15 cellular contexts compared by ENCODE assay signal in genomic region chr21:30426732-30427131, GRCh38. TPM values are rescaled to one million over a fixed set of nuclear protein-coding genes. Genes with fewer than 3 reads are reported as not detected.
DNase-seq lines count a peak whose midpoint lies in the region; TF ChIP-seq lines count a peak whose summit lies in the region.
"Had no signal": no experiment of that assay in that cellular context is flagged by ENCODE, and none has a peak within 500 bp of the region (broad histone marks: within the 10 kb centered on the region; RNA-seq: fewer than 3 reads in every experiment).

No MANE protein-coding gene starts in this region.

- no peak overlapping the region for H3K18ac ChIP-seq in H9 (ENCODE audit: insufficient read length, low read depth, low read length)

- H3K27ac Mint-ChIP-seq in H9: peak overlapping the region in 2 of 3 experiments; percentile 74 to 97; a peak in 4 of 7 replicates
- H3K27ac Mint-ChIP-seq in activated T-helper 2 cell treated with anti-CD3 and anti-CD28 coated beads, Interferon-gamma antibody, Interleukin-2, Interleukin-4, amounts not matched to agents 10 μg/mL and 5 μg/mL and 100 μg/mL, durations not matched to agents 14 hours and 24 hours and 36 hours: no peak overlapping the region
- H3K27ac Mint-ChIP-seq: CD4-positive, CD25-positive, alpha-beta regulatory T cell had no signal

- TF ChIP-seq CTCF in H9 (conservative IDR thresholded peaks at IDR 0.05): no peak

- H3K79me2 ChIP-seq in H9 (ENCODE audit: insufficient read depth, low read length): no peaks in the 10 kb centered on the region

- H4K5ac ChIP-seq in H9 (ENCODE audit: insufficient read length, low read depth, low read length): no peak overlapping the region

- H3K79me1 ChIP-seq in H9 (ENCODE audit: insufficient read depth, low read depth, low read length, poor library complexity, severe bottlenecking): no peaks in the 10 kb centered on the region

- no peak overlapping the region for H3K56ac ChIP-seq in H9 (ENCODE audit: insufficient read length, low read depth, low read length)

- DNase-seq in H9: peak; percentile 54
- peak; percentile 20 for DNase-seq in iPS-NIHi11 (ENCODE audit: low spot score)
- no peak for DNase-seq in EL
- DNase-seq in pons (ENCODE audit: low spot score): no peak
- DNase-seq in activated T-helper 2 cell treated with anti-CD3 and anti-CD28 coated beads, Interferon-gamma antibody, Interleukin-2, Interleukin-4, amounts not matched to agents 10 μg/mL and 5 μg/mL and 100 μg/mL, durations not matched to agents 14 hours and 24 hours and 36 hours (ENCODE audit: low spot score): no peak
- no peak for DNase-seq in T1000 (lab: John Stamatoyannopoulos, UW)
- DNase-seq: ACHN; CD4-positive, CD25-positive, alpha-beta regulatory T cell; DMS53; GOT3; KG1 had no signal

- no peak overlapping the region for H3K4me3 ChIP-seq in ectodermal cell (ENCODE audit: insufficient read depth, low read depth, low read length)
- H3K4me3 ChIP-seq: BLaER1 treated with 17β-estradiol and CSF1 and Interleukin-3, amounts not matched to agents 10 nM and 100 nM had no signal

- no peaks in the 10 kb centered on the region for H3K27me3 ChIP-seq in H9 (ENCODE audit: insufficient read depth, low read length)
- no peaks in the 10 kb centered on the region for H3K27me3 ChIP-seq in ectodermal cell (ENCODE audit: control insufficient read depth, insufficient read depth, low read length, poor library complexity, severe bottlenecking)
- H3K27me3 ChIP-seq: BLaER1 treated with 17β-estradiol and CSF1 and Interleukin-3, amounts not matched to agents 10 nM and 100 nM had no signal

- H3K9ac ChIP-seq in H9 (ENCODE audit: extremely low read depth, insufficient read length, low read length): no peak overlapping the region
- H3K9ac ChIP-seq: BLaER1 treated with 17β-estradiol and CSF1 and Interleukin-3, amounts not matched to agents 10 nM and 100 nM had no signal

- H3K4me2 ChIP-seq in H9 (ENCODE audit: insufficient read depth, insufficient read length, low read length): no peak overlapping the region
- H3K4me2 ChIP-seq: BLaER1 treated with 17β-estradiol and CSF1 and Interleukin-3, amounts not matched to agents 10 nM and 100 nM had no signal

- H2AFZ ChIP-seq in H9 (ENCODE audit: low read length): no peak overlapping the region

- H3K9me3 ChIP-seq in H9 (ENCODE audit: control insufficient read depth, low read depth, low read length) (no peaks in the 10 kb centered on the region), ectodermal cell (ENCODE audit: control insufficient read depth, low read length) (no peaks in the 10 kb centered on the region)
- H3K9me3 ChIP-seq: BLaER1 treated with 17β-estradiol and CSF1 and Interleukin-3, amounts not matched to agents 10 nM and 100 nM had no signal

- H2BK120ac ChIP-seq in H9 (ENCODE audit: low read depth, low read length, poor library complexity, severe bottlenecking): no peak overlapping the region

- H3K4ac ChIP-seq in H9 (ENCODE audit: low read depth, low read length): no peak overlapping the region

- no peak overlapping the region for H4K91ac ChIP-seq in H9 (ENCODE audit: insufficient read length, low read depth, low read length)

- no peak overlapping the region for H3K23ac ChIP-seq in H9 (ENCODE audit: insufficient read length, low read depth, low read length)

- no peak overlapping the region for H2BK5ac ChIP-seq in H9 (ENCODE audit: insufficient read length, low read length)

- H3T11ph ChIP-seq in H9 (ENCODE audit: low read length): no peak overlapping the region

- peaks cover 4 to 20% (median 5%) of the 10 kb centered on the region in 3 experiments for H3K36me3 Mint-ChIP-seq in H9 (ENCODE audit: insufficient read depth in 1 of 3, low read depth in 3 of 3)
- H3K36me3 Mint-ChIP-seq in activated T-helper 2 cell treated with anti-CD3 and anti-CD28 coated beads, Interferon-gamma antibody, Interleukin-2, Interleukin-4, amounts not matched to agents 10 μg/mL and 5 μg/mL and 100 μg/mL, durations not matched to agents 14 hours and 24 hours and 36 hours (ENCODE audit: low read depth): no peaks in the 10 kb centered on the region
- H3K36me3 Mint-ChIP-seq: CD4-positive, CD25-positive, alpha-beta regulatory T cell; IgD-negative memory B cell had no signal

- H2BK20ac ChIP-seq in H9 (ENCODE audit: low read depth, low read length, poor library complexity, severe bottlenecking): no peak overlapping the region

- H3K4me1 Mint-ChIP-seq in H9: peaks cover 41% of the 10 kb centered on the region in 2 experiments
- H3K4me1 Mint-ChIP-seq in activated T-helper 2 cell treated with anti-CD3 and anti-CD28 coated beads, Interferon-gamma antibody, Interleukin-2, Interleukin-4, amounts not matched to agents 10 μg/mL and 5 μg/mL and 100 μg/mL, durations not matched to agents 14 hours and 24 hours and 36 hours (ENCODE audit: low read depth): no peaks in the 10 kb centered on the region
- H3K4me1 Mint-ChIP-seq: CD4-positive, CD25-positive, alpha-beta regulatory T cell had no signal

- intact Hi-C loops in activated T-helper 2 cell treated with anti-CD3 and anti-CD28 coated beads, Interferon-gamma antibody, Interleukin-2, Interleukin-4, amounts not matched to agents 10 μg/mL and 5 μg/mL and 100 μg/mL, durations not matched to agents 14 hours and 24 hours and 36 hours (cut with micrococcal nuclease): no loop called here

- no peak overlapping the region for H2BK15ac ChIP-seq in H9 (ENCODE audit: low read depth, low read length)

- H3K4me1 ChIP-seq in H9 (ENCODE audit: insufficient read depth, low read length) (no peaks in the 10 kb centered on the region; the same call in 1 of the 2 replicates), ectodermal cell (ENCODE audit: control insufficient read depth, insufficient read depth, low read length) (no peaks in the 10 kb centered on the region)
- H3K4me1 ChIP-seq: BLaER1 treated with 17β-estradiol and CSF1 and Interleukin-3, amounts not matched to agents 10 nM and 100 nM had no signal

- peaks cover 9 to 13% of the 10 kb centered on the region in 2 experiments; a peak in 4 of 5 replicates for H3K9me3 Mint-ChIP-seq in H9
- H3K9me3 Mint-ChIP-seq in activated T-helper 2 cell treated with anti-CD3 and anti-CD28 coated beads, Interferon-gamma antibody, Interleukin-2, Interleukin-4, amounts not matched to agents 10 μg/mL and 5 μg/mL and 100 μg/mL, durations not matched to agents 14 hours and 24 hours and 36 hours: no peaks in the 10 kb centered on the region

- no peak overlapping the region for H3K4me3 Mint-ChIP-seq in H9
- H3K4me3 Mint-ChIP-seq in activated T-helper 2 cell treated with anti-CD3 and anti-CD28 coated beads, Interferon-gamma antibody, Interleukin-2, Interleukin-4, amounts not matched to agents 10 μg/mL and 5 μg/mL and 100 μg/mL, durations not matched to agents 14 hours and 24 hours and 36 hours (ENCODE audit: low read depth): no peak overlapping the region
- H3K4me3 Mint-ChIP-seq: CD4-positive, CD25-positive, alpha-beta regulatory T cell had no signal

- H3K27ac ChIP-seq in H9 (ENCODE audit: insufficient read length, low read depth, low read length) (no peak overlapping the region), ectodermal cell (ENCODE audit: insufficient read depth, low read depth, low read length, poor library complexity, severe bottlenecking) (peak overlapping the region; percentile 27)
- H3K27ac ChIP-seq: BLaER1 treated with 17β-estradiol and CSF1 and Interleukin-3, amounts not matched to agents 10 nM and 100 nM had no signal

- no peaks in the 10 kb centered on the region for H3K23me2 ChIP-seq in H9 (ENCODE audit: insufficient read length, low read depth, low read length, poor library complexity, severe bottlenecking)

- WGBS in H9 (ENCODE audit: extremely low coverage, insufficient read length, low lambda C conversion rate): no CpG with 5 or more reads among the region's 3 CpGs
- 0 to 4% methylated on average over 3 of the region's 3 CpGs for WGBS in ectodermal cell, 2 experiments

- no peak overlapping the region for H2BK12ac ChIP-seq in H9 (ENCODE audit: insufficient read length, low read depth, low read length)

- H4K8ac ChIP-seq in H9 (replicated peaks; ENCODE audit: insufficient read length, low read depth, low read length): no peak overlapping the region

- no peak overlapping the region for H3K14ac ChIP-seq in H9 (ENCODE audit: insufficient read depth, low read length)

- H3K27me3 Mint-ChIP-seq in H9 (ENCODE audit: low read depth): no peaks in the 10 kb centered on the region
- peaks cover 1% of the 10 kb centered on the region for H3K27me3 Mint-ChIP-seq in activated T-helper 2 cell treated with anti-CD3 and anti-CD28 coated beads, Interferon-gamma antibody, Interleukin-2, Interleukin-4, amounts not matched to agents 10 μg/mL and 5 μg/mL and 100 μg/mL, durations not matched to agents 14 hours and 24 hours and 36 hours (ENCODE audit: low read depth)
- H3K27me3 Mint-ChIP-seq: CD4-positive, CD25-positive, alpha-beta regulatory T cell; IgD-negative memory B cell had no signal

- no peaks in the 10 kb centered on the region for H3K36me3 ChIP-seq in ectodermal cell (ENCODE audit: control insufficient read depth, insufficient read depth, low read length)
- H3K36me3 ChIP-seq: BLaER1 treated with 17β-estradiol and CSF1 and Interleukin-3, amounts not matched to agents 10 nM and 100 nM had no signal

- H4K20me1 ChIP-seq in H9 (ENCODE audit: control insufficient read depth, insufficient read depth, insufficient read length): no peaks in the 10 kb centered on the region
- H4K20me1 ChIP-seq: BLaER1 treated with 17β-estradiol and CSF1 and Interleukin-3, amounts not matched to agents 10 nM and 100 nM had no signal

- no peak overlapping the region for H2AK5ac ChIP-seq in H9 (ENCODE audit: insufficient read length, low read length)

RNA-seq across cellular contexts. Expression of gene KRTAP13-3, which starts 1.0 kb away (rescaled TPM):
- not detected in 2 replicates for total RNA-seq in H9 (2021)
- polyA plus RNA-seq in ectodermal cell (2013, experiment 1 of 4): not detected
- not detected for polyA plus RNA-seq in ectodermal cell (2013, experiment 2 of 4)
- polyA plus RNA-seq in ectodermal cell (2013, experiment 3 of 4): not detected
- not detected for polyA plus RNA-seq in ectodermal cell (2013, experiment 4 of 4)
- total RNA-seq in activated T-helper 2 cell treated with anti-CD3 and anti-CD28 coated beads, Interferon-gamma antibody, Interleukin-2, Interleukin-4, amounts not matched to agents 10 μg/mL and 5 μg/mL and 100 μg/mL, durations not matched to agents 14 hours and 24 hours and 36 hours: not detected in 2 replicates
- total RNA-seq: A172; CD4-positive, CD25-positive, alpha-beta regulatory T cell had no signal
- polyA plus RNA-seq: CD4-positive, CD25-positive, alpha-beta regulatory T cell; IgD-negative memory B cell had no signal

RNA-seq across cellular contexts. Expression of gene KRTAP13-4, which starts 3.3 kb away (rescaled TPM):
- 0.39 and 0.68 TPM in 2 replicates for total RNA-seq in H9 (2021)
- 0.94 TPM for polyA plus RNA-seq in ectodermal cell (2013, experiment 1 of 4)
- 1.3 TPM for polyA plus RNA-seq in ectodermal cell (2013, experiment 2 of 4)
- polyA plus RNA-seq in ectodermal cell (2013, experiment 3 of 4): 0.91 TPM
- 0.93 TPM for polyA plus RNA-seq in ectodermal cell (2013, experiment 4 of 4)
- not detected in 2 replicates for total RNA-seq in activated T-helper 2 cell treated with anti-CD3 and anti-CD28 coated beads, Interferon-gamma antibody, Interleukin-2, Interleukin-4, amounts not matched to agents 10 μg/mL and 5 μg/mL and 100 μg/mL, durations not matched to agents 14 hours and 24 hours and 36 hours
- total RNA-seq: A172; CD4-positive, CD25-positive, alpha-beta regulatory T cell had no signal
- polyA plus RNA-seq: CD4-positive, CD25-positive, alpha-beta regulatory T cell; IgD-negative memory B cell had no signal

RNA-seq across cellular contexts. Expression of gene KRTAP15-1, which starts 13.3 kb away (rescaled TPM):
- not detected in 2 replicates for total RNA-seq in H9 (2021)
- polyA plus RNA-seq in ectodermal cell (2013, experiment 1 of 4): not detected
- not detected for polyA plus RNA-seq in ectodermal cell (2013, experiment 2 of 4)
- not detected for polyA plus RNA-seq in ectodermal cell (2013, experiment 3 of 4)
- polyA plus RNA-seq in ectodermal cell (2013, experiment 4 of 4): not detected
- total RNA-seq in activated T-helper 2 cell treated with anti-CD3 and anti-CD28 coated beads, Interferon-gamma antibody, Interleukin-2, Interleukin-4, amounts not matched to agents 10 μg/mL and 5 μg/mL and 100 μg/mL, durations not matched to agents 14 hours and 24 hours and 36 hours: not detected in 2 replicates
- total RNA-seq: A172; CD4-positive, CD25-positive, alpha-beta regulatory T cell had no signal
- polyA plus RNA-seq: CD4-positive, CD25-positive, alpha-beta regulatory T cell; IgD-negative memory B cell had no signal

RNA-seq across cellular contexts. Expression of gene KRTAP13-1, which starts 30.9 kb away (rescaled TPM):
- not detected in 2 replicates for total RNA-seq in H9 (2021)
- not detected for polyA plus RNA-seq in ectodermal cell (2013, experiment 1 of 4)
- not detected for polyA plus RNA-seq in ectodermal cell (2013, experiment 2 of 4)
- polyA plus RNA-seq in ectodermal cell (2013, experiment 3 of 4): not detected
- not detected for polyA plus RNA-seq in ectodermal cell (2013, experiment 4 of 4)
- total RNA-seq in activated T-helper 2 cell treated with anti-CD3 and anti-CD28 coated beads, Interferon-gamma antibody, Interleukin-2, Interleukin-4, amounts not matched to agents 10 μg/mL and 5 μg/mL and 100 μg/mL, durations not matched to agents 14 hours and 24 hours and 36 hours: not detected in 2 replicates
- total RNA-seq: A172; CD4-positive, CD25-positive, alpha-beta regulatory T cell had no signal
- polyA plus RNA-seq: CD4-positive, CD25-positive, alpha-beta regulatory T cell; IgD-negative memory B cell had no signal

RNA-seq across cellular contexts. Expression of gene KRTAP19-1, which starts 53.4 kb away (rescaled TPM):
- total RNA-seq in H9 (2021): not detected in 2 replicates
- polyA plus RNA-seq in ectodermal cell (2013, experiment 1 of 4): not detected
- polyA plus RNA-seq in ectodermal cell (2013, experiment 2 of 4): not detected
- not detected for polyA plus RNA-seq in ectodermal cell (2013, experiment 3 of 4)
- not detected for polyA plus RNA-seq in ectodermal cell (2013, experiment 4 of 4)
- not detected in 2 replicates for total RNA-seq in activated T-helper 2 cell treated with anti-CD3 and anti-CD28 coated beads, Interferon-gamma antibody, Interleukin-2, Interleukin-4, amounts not matched to agents 10 μg/mL and 5 μg/mL and 100 μg/mL, durations not matched to agents 14 hours and 24 hours and 36 hours
- total RNA-seq: A172; CD4-positive, CD25-positive, alpha-beta regulatory T cell had no signal
- polyA plus RNA-seq: CD4-positive, CD25-positive, alpha-beta regulatory T cell; IgD-negative memory B cell had no signal

Comparison
In these comparisons a context has a peak if more than half of its experiments do, and no peak if none do; other contexts are left out.
1. DNase-seq: peak in H9 (single experiment) and iPS-NIHi11 (single experiment); none in EL (single experiment), pons (single experiment), activated T-helper 2 cell treated with anti-CD3 and anti-CD28 coated beads, Interferon-gamma antibody, Interleukin-2, Interleukin-4, amounts not matched to agents 10 μg/mL and 5 μg/mL and 100 μg/mL, durations not matched to agents 14 hours and 24 hours and 36 hours (single experiment) and T1000 (single experiment).